1 cellular context compared by ENCODE assay signal in genomic region chr20:462199-462991, GRCh38.
TF ChIP-seq lines count a peak whose summit lies in the region.

TSS of gene TBC1D20 (minus strand) at chr20:462533. CDS start at chr20:462405, 128 bp downstream.

TF ChIP-seq in HepG2, 621 proteins besides CTCF, POLR2A, EP300 and RAD21 (continued from another document and continues in another):
- TF ChIP-seq, protein P1, sequence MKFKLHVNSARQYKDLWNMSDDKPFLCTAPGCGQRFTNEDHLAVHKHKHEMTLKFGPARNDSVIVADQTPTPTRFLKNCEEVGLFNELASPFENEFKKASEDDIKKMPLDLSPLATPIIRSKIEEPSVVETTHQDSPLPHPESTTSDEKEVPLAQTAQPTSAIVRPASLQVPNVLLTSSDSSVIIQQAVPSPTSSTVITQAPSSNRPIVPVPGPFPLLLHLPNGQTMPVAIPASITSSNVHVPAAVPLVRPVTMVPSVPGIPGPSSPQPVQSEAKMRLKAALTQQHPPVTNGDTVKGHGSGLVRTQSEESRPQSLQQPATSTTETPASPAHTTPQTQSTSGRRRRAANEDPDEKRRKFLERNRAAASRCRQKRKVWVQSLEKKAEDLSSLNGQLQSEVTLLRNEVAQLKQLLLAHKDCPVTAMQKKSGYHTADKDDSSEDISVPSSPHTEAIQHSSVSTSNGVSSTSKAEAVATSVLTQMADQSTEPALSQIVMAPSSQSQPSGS (CRISPR knock-in tag; IDR thresholded peaks at IDR 0.05) = peak; percentile 55; the same call in 1 of the 2 replicates
- TF ChIP-seq ZNF138 (CRISPR knock-in tag; IDR thresholded peaks at IDR 0.05; ENCODE audit: low read depth) (0 out of 2 replicates have a peak, but pooled peaks have one; percentile 51), ZNF335 (CRISPR knock-in tag; IDR thresholded peaks at IDR 0.05) (no peak), SIX1 (CRISPR knock-in tag; IDR thresholded peaks at IDR 0.05; ENCODE audit: borderline replicate concordance) (no peak), TOE1 (CRISPR knock-in tag; IDR thresholded peaks at IDR 0.05) (peak; percentile 65; the same call in 1 of the 2 replicates), ETV5 (CRISPR knock-in tag; IDR thresholded peaks at IDR 0.05; ENCODE audit: borderline replicate concordance) (peak; percentile 63; the same call in 1 of the 2 replicates), TEF (CRISPR knock-in tag; IDR thresholded peaks at IDR 0.05) (peak; percentile 15; the same call in 1 of the 2 replicates), ZNF337 (CRISPR knock-in tag; IDR thresholded peaks at IDR 0.05; ENCODE audit: borderline replicate concordance, low read depth) (no peak), TFAP4 (IDR thresholded peaks at IDR 0.05; ENCODE audit: borderline replicate concordance, low read depth) (peak; percentile 76), BCL3 (CRISPR knock-in tag; IDR thresholded peaks at IDR 0.05) (no peak), NFE2L2 (IDR thresholded peaks at IDR 0.05; ENCODE audit: low read length) (no peak), ZNF296 (CRISPR knock-in tag; conservative IDR thresholded peaks at IDR 0.05) (0 out of 2 replicates have a peak, but pooled peaks have one; percentile 57), MEIS2 (CRISPR knock-in tag; IDR thresholded peaks at IDR 0.05) (peak; percentile 79), AHR (CRISPR knock-in tag; IDR thresholded peaks at IDR 0.05) (0 out of 2 replicates have a peak, but pooled peaks have one; percentile 14), EHMT2 (IDR thresholded peaks at IDR 0.05; ENCODE audit: borderline replicate concordance, low read depth, low read length) (peak; percentile 72; the same call in 1 of the 2 replicates), SAP130 (CRISPR knock-in tag; IDR thresholded peaks at IDR 0.05; ENCODE audit: low read depth) (peak; percentile 86), SOX13 (IDR thresholded peaks at IDR 0.05) (no peak), SOX13 (CRISPR knock-in tag; conservative IDR thresholded peaks at IDR 0.05 in 1 of 2, IDR thresholded peaks at IDR 0.05 in 1 of 2) (peak in 1 of 2 experiments; percentile 24; a peak in 1 of 4 replicates), CERS6 (CRISPR knock-in tag; IDR thresholded peaks at IDR 0.05) (no peak), THYN1 (CRISPR knock-in tag; IDR thresholded peaks at IDR 0.05; ENCODE audit: borderline replicate concordance, low read depth) (0 out of 2 replicates have a peak, but pooled peaks have one; percentile 33), THAP8 (CRISPR knock-in tag; IDR thresholded peaks at IDR 0.05; ENCODE audit: borderline replicate concordance) (peak; percentile 13; the same call in 1 of the 2 replicates), TARDBP (CRISPR knock-in tag; IDR thresholded peaks at IDR 0.05) (peak; percentile 90), TAF1 (CRISPR knock-in tag; IDR thresholded peaks at IDR 0.05) (peak; percentile 59; the same call in 1 of the 2 replicates), NR2C2 (CRISPR knock-in tag; IDR thresholded peaks at IDR 0.05; ENCODE audit: borderline replicate concordance) (peak; percentile 48; the same call in 1 of the 2 replicates), FOXA3 (CRISPR knock-in tag; IDR thresholded peaks at IDR 0.05) (peak; percentile 46), ZNF234 (CRISPR knock-in tag; conservative IDR thresholded peaks at IDR 0.05) (no peak)
- TF ChIP-seq, protein P2, sequence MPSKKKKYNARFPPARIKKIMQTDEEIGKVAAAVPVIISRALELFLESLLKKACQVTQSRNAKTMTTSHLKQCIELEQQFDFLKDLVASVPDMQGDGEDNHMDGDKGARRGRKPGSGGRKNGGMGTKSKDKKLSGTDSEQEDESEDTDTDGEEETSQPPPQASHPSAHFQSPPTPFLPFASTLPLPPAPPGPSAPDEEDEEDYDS (CRISPR knock-in tag; IDR thresholded peaks at IDR 0.05) = peak; percentile 52
- TF ChIP-seq, protein P3, sequence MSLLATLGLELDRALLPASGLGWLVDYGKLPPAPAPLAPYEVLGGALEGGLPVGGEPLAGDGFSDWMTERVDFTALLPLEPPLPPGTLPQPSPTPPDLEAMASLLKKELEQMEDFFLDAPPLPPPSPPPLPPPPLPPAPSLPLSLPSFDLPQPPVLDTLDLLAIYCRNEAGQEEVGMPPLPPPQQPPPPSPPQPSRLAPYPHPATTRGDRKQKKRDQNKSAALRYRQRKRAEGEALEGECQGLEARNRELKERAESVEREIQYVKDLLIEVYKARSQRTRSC (CRISPR knock-in tag; IDR thresholded peaks at IDR 0.05; ENCODE audit: low read depth) = no peak
- TF ChIP-seq, protein P4, sequence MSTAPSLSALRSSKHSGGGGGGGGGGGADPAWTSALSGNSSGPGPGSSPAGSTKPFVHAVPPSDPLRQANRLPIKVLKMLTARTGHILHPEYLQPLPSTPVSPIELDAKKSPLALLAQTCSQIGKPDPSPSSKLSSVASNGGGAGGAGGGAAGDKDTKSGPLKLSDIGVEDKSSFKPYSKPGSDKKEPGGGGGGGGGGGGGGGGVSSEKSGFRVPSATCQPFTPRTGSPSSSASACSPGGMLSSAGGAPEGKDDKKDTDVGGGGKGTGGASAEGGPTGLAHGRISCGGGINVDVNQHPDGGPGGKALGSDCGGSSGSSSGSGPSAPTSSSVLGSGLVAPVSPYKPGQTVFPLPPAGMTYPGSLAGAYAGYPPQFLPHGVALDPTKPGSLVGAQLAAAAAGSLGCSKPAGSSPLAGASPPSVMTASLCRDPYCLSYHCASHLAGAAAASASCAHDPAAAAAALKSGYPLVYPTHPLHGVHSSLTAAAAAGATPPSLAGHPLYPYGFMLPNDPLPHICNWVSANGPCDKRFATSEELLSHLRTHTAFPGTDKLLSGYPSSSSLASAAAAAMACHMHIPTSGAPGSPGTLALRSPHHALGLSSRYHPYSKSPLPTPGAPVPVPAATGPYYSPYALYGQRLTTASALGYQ (CRISPR knock-in tag; IDR thresholded peaks at IDR 0.05) = no peak
- TF ChIP-seq, protein P5, sequence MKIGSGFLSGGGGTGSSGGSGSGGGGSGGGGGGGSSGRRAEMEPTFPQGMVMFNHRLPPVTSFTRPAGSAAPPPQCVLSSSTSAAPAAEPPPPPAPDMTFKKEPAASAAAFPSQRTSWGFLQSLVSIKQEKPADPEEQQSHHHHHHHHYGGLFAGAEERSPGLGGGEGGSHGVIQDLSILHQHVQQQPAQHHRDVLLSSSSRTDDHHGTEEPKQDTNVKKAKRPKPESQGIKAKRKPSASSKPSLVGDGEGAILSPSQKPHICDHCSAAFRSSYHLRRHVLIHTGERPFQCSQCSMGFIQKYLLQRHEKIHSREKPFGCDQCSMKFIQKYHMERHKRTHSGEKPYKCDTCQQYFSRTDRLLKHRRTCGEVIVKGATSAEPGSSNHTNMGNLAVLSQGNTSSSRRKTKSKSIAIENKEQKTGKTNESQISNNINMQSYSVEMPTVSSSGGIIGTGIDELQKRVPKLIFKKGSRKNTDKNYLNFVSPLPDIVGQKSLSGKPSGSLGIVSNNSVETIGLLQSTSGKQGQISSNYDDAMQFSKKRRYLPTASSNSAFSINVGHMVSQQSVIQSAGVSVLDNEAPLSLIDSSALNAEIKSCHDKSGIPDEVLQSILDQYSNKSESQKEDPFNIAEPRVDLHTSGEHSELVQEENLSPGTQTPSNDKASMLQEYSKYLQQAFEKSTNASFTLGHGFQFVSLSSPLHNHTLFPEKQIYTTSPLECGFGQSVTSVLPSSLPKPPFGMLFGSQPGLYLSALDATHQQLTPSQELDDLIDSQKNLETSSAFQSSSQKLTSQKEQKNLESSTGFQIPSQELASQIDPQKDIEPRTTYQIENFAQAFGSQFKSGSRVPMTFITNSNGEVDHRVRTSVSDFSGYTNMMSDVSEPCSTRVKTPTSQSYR (CRISPR knock-in tag; IDR thresholded peaks at IDR 0.05; ENCODE audit: borderline replicate concordance) = peak; percentile 14
- TF ChIP-seq, protein P6, sequence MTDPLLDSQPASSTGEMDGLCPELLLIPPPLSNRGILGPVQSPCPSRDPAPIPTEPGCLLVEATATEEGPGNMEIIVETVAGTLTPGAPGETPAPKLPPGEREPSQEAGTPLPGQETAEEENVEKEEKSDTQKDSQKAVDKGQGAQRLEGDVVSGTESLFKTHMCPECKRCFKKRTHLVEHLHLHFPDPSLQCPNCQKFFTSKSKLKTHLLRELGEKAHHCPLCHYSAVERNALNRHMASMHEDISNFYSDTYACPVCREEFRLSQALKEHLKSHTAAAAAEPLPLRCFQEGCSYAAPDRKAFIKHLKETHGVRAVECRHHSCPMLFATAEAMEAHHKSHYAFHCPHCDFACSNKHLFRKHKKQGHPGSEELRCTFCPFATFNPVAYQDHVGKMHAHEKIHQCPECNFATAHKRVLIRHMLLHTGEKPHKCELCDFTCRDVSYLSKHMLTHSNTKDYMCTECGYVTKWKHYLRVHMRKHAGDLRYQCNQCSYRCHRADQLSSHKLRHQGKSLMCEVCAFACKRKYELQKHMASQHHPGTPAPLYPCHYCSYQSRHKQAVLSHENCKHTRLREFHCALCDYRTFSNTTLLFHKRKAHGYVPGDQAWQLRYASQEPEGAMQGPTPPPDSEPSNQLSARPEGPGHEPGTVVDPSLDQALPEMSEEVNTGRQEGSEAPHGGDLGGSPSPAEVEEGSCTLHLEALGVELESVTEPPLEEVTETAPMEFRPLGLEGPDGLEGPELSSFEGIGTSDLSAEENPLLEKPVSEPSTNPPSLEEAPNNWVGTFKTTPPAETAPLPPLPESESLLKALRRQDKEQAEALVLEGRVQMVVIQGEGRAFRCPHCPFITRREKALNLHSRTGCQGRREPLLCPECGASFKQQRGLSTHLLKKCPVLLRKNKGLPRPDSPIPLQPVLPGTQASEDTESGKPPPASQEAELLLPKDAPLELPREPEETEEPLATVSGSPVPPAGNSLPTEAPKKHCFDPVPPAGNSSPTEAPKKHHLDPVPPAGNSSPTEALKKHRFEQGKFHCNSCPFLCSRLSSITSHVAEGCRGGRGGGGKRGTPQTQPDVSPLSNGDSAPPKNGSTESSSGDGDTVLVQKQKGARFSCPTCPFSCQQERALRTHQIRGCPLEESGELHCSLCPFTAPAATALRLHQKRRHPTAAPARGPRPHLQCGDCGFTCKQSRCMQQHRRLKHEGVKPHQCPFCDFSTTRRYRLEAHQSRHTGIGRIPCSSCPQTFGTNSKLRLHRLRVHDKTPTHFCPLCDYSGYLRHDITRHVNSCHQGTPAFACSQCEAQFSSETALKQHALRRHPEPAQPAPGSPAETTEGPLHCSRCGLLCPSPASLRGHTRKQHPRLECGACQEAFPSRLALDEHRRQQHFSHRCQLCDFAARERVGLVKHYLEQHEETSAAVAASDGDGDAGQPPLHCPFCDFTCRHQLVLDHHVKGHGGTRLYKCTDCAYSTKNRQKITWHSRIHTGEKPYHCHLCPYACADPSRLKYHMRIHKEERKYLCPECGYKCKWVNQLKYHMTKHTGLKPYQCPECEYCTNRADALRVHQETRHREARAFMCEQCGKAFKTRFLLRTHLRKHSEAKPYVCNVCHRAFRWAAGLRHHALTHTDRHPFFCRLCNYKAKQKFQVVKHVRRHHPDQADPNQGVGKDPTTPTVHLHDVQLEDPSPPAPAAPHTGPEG (CRISPR knock-in tag; IDR thresholded peaks at IDR 0.05) = no peak
